In genomic region chr10:62332406-62332805, GRCh38 we compare ENCODE assay signal across 22 cellular contexts. TPM values are rescaled to one million over a fixed set of nuclear protein-coding genes. Genes with fewer than 3 reads are reported as not detected.
DNase-seq lines count a peak whose midpoint lies in the region; ATAC-seq, FAIRE-seq and TF ChIP-seq lines count a peak whose summit lies in the region.
"Had no signal": no experiment of that assay in that cellular context is flagged by ENCODE, and none has a peak within 500 bp of the region (broad histone marks: within the 10 kb centered on the region; RNA-seq: fewer than 3 reads in every experiment).

No MANE protein-coding gene starts in this region.

- DNase-seq in DMS53 (lab: John Stamatoyannopoulos, UW) (peak; percentile 13), DMS53 treated with DMSO at 0.1 percent for 48 hours (lab: John Stamatoyannopoulos, UW; ENCODE audit: unreplicated experiment) (no peak), H54 (ENCODE audit: insufficient read length, low spot score) (no peak), OCI-M1 (lab: John Stamatoyannopoulos, UW) (peak; percentile 11), K562 (ENCODE audit: extremely low read depth in 1 of 4, low spot score in 3 of 4) (no peak), SW480 (ENCODE audit: low spot score) (no peak)
- DNase-seq: AML-193; Caco-2; Calu3; CD4-positive, alpha-beta T cell; CD8-positive, alpha-beta T cell; DMS79 treated with DMSO at 0.1 percent for 48 hours; GF-D8 had no signal

- no peak for TF ChIP-seq RAD21 in K562 (CRISPR knock-in tag; conservative IDR thresholded peaks at IDR 0.05 in 1 of 2, IDR thresholded peaks at IDR 0.05 in 1 of 2)

- H3K9me3 Mint-ChIP-seq in activated T-helper 17 cell treated with anti-CD3 and anti-CD28 coated beads, Interleukin-2, amount 50 U/mL, for 72 hours, result peaks cover 6% of the 10 kb centered on the region

- no peaks in the 10 kb centered on the region for H3K79me2 ChIP-seq in K562 (ENCODE audit: control insufficient read depth, insufficient read depth, low read length)

- H3K27me3 ChIP-seq in K562 (ENCODE audit: control insufficient read depth in 2 of 2, insufficient read depth in 2 of 2, low read length in 2 of 2), result no peaks in the 10 kb centered on the region
- H3K27me3 ChIP-seq: BLaER1 treated with 17β-estradiol and CSF1 and Interleukin-3, amounts not matched to agents 10 nM and 100 nM had no signal

- POLR2A ChIA-PET in K562 (lab: Yijun Ruan, JAX), result no interaction called here

- H3K4me3 ChIP-seq in K562, result no peak overlapping the region
- H3K4me3 ChIP-seq: A549; BLaER1 treated with 17β-estradiol and CSF1 and Interleukin-3, amounts not matched to agents 10 nM and 100 nM had no signal

- no peaks in the 10 kb centered on the region for H3K36me3 Mint-ChIP-seq in activated T-helper 17 cell treated with anti-CD3 and anti-CD28 coated beads, Interleukin-2, amount 50 U/mL, for 72 hours (ENCODE audit: low read depth)
- H3K36me3 Mint-ChIP-seq: CD8-positive, alpha-beta T cell had no signal

- H2AFZ ChIP-seq in K562 (ENCODE audit: low read depth, low read length), result no peak overlapping the region

- no peaks in the 10 kb centered on the region for H3K4me1 Mint-ChIP-seq in activated T-helper 17 cell treated with anti-CD3 and anti-CD28 coated beads, Interleukin-2, amount 50 U/mL, for 72 hours

- H4K20me1 ChIP-seq in K562 (replicated peaks; ENCODE audit: control insufficient read depth, insufficient read depth, low read length), result no peaks in the 10 kb centered on the region
- H4K20me1 ChIP-seq: BLaER1 treated with 17β-estradiol and CSF1 and Interleukin-3, amounts not matched to agents 10 nM and 100 nM had no signal

- H3K9me1 ChIP-seq in K562 (ENCODE audit: control insufficient read depth, insufficient read depth, low read length), result no peaks in the 10 kb centered on the region

- TF ChIP-seq CTCF in K562 (IDR thresholded peaks at IDR 0.05 in 2 of 3, conservative IDR thresholded peaks at IDR 0.05 in 1 of 3; ENCODE audit: insufficient read depth in 2 of 3, low read depth in 1 of 3, low read length in 3 of 3), result no peak

- H3K27ac ChIP-seq in K562 (ENCODE audit: extremely low read depth, low read depth, low read length), result no peak overlapping the region
- H3K27ac ChIP-seq: 22Rv1; A549; BLaER1 treated with 17β-estradiol and CSF1 and Interleukin-3, amounts not matched to agents 10 nM and 100 nM; C4-2B had no signal

- ATAC-seq in K562, result no peak
- ATAC-seq in activated T-helper 17 cell treated with anti-CD3 and anti-CD28 coated beads, Interleukin-2, amount 50 U/mL, for 72 hours (replicated peaks), result no peak
- ATAC-seq: A549; CD8-positive, alpha-beta T cell had no signal

- CTCF ChIA-PET in K562 (lab: Yijun Ruan, JAX; ENCODE audit: low intra/inter-chr PET ratio), result no interaction called here

- no peak overlapping the region for H3K4me3 Mint-ChIP-seq in activated T-helper 17 cell treated with anti-CD3 and anti-CD28 coated beads, Interleukin-2, amount 50 U/mL, for 72 hours
- H3K4me3 Mint-ChIP-seq: B cell; CD4-positive, alpha-beta T cell; CD8-positive, alpha-beta T cell had no signal

- intact Hi-C loops in K562 (cut with micrococcal nuclease), result no loop called here

- no peak overlapping the region for H3K27ac Mint-ChIP-seq in activated T-helper 17 cell treated with anti-CD3 and anti-CD28 coated beads, Interleukin-2, amount 50 U/mL, for 72 hours
- H3K27ac Mint-ChIP-seq: B cell; CD4-positive, alpha-beta T cell; CD8-positive, alpha-beta T cell had no signal

- no peak overlapping the region for H3K9ac ChIP-seq in K562 (ENCODE audit: insufficient read depth in 1 of 2, low read depth in 2 of 2, low read length in 2 of 2)
- H3K9ac ChIP-seq: BLaER1 treated with 17β-estradiol and CSF1 and Interleukin-3, amounts not matched to agents 10 nM and 100 nM had no signal

- TF ChIP-seq POLR2A in H54 (IDR thresholded peaks at IDR 0.05; ENCODE audit: low read depth, low read length), result no peak
- TF ChIP-seq POLR2A in K562 (conservative IDR thresholded peaks at IDR 0.05), result no peak

- FAIRE-seq in H54 (lab: Jason Lieb, UNC), result peak; percentile 66
- no peak for FAIRE-seq in K562 (lab: Jason Lieb, UNC)
- FAIRE-seq: A549, D721Med, GM12891, GM19239 had no signal

- no peaks in the 10 kb centered on the region for H3K36me3 ChIP-seq in K562 (ENCODE audit: control insufficient read depth, insufficient read depth, low read length)
- H3K36me3 ChIP-seq: BLaER1 treated with 17β-estradiol and CSF1 and Interleukin-3, amounts not matched to agents 10 nM and 100 nM had no signal

- in situ Hi-C loops in K562 (cut with MboI), result no loop called here

- no peaks in the 10 kb centered on the region for H3K4me1 ChIP-seq in K562 (replicated peaks in 1 of 2; ENCODE audit: control insufficient read depth in 2 of 2, insufficient read depth in 2 of 2, low read length in 2 of 2)
- H3K4me1 ChIP-seq: A549, Caco-2 had no signal

- H3K4me2 ChIP-seq in K562 (ENCODE audit: insufficient read depth, low read length), result no peak overlapping the region
- H3K4me2 ChIP-seq: A549; BLaER1 treated with 17β-estradiol and CSF1 and Interleukin-3, amounts not matched to agents 10 nM and 100 nM had no signal

- no TSS peak for BruUV-seq in K562 (replicated peaks; lab: Mats Ljungman, UMichigan)

- H3K27me3 Mint-ChIP-seq in activated T-helper 17 cell treated with anti-CD3 and anti-CD28 coated beads, Interleukin-2, amount 50 U/mL, for 72 hours, result peaks cover 4% of the 10 kb centered on the region

- no peak for TF ChIP-seq EP300 in K562 (IDR thresholded peaks at IDR 0.05; ENCODE audit: low read length)

- H3K9me3 ChIP-seq in K562 (replicated peaks; ENCODE audit: control insufficient read depth, insufficient read depth, low read depth, low read length), result no peaks in the 10 kb centered on the region; the same call in 1 of the 2 replicates

TF ChIP-seq in K562, 482 proteins besides CTCF, POLR2A, EP300 and RAD21:
- 0 out of 2 replicates have a peak, but pooled peaks have one; percentile 25 for TF ChIP-seq TRIM28 (IDR thresholded peaks at IDR 0.05)
- TF ChIP-seq HNRNPK (IDR thresholded peaks at IDR 0.05; ENCODE audit: low read depth, low read length, poor library complexity, severe bottlenecking), result no peak

RNA-seq across cellular contexts. Expression of gene ZNF365, which starts 41.8 kb away (rescaled TPM):
- not detected in 2 replicates for total RNA-seq in K562 (2011; cell fraction: chromatin; rRNA removed; ENCODE audit: low replicate concordance)
- not detected in 2 replicates for total RNA-seq in K562 (2011; cell fraction: nucleolus; rRNA removed)
- not detected in 2 replicates for total RNA-seq in K562 (2011; cell fraction: nucleoplasm; rRNA removed)
- total RNA-seq in K562 (2014; rRNA removed) (not detected in 2 replicates), K562 (2014; rRNA removed; fragmentation: Illumina TruSeq; extraction: Trizol) (not detected in 2 replicates), K562 (2015; rRNA removed; fragmentation: Illumina TruSeq; extraction: Trizol) (not detected in 2 replicates), K562 (2021) (0.04 TPM in 1 of 2 replicates, not detected in the other)
- polyA plus RNA-seq in K562 (2011; rRNA removed) (not detected in 2 replicates), K562 (2014; fragmentation: Illumina TruSeq; extraction: Trizol) (not detected in 2 replicates), K562 (2014; fragmentation: Nextera tagmentation; extraction: Ambion mirVana) (under 1 TPM in 1 of 2 experiments, not detected in 1; 0.03 TPM), K562 (2014; rRNA removed) (not detected in 2 replicates)
- polyA plus RNA-seq in K562 (2011; cell fraction: cytosol; rRNA removed), result not detected in 2 replicates
- polyA plus RNA-seq in K562 (2011; cell fraction: nucleus; rRNA removed), result not detected in 2 replicates
- 0.06 TPM in 1 of 2 replicates, not detected in the other for polyA plus RNA-seq in K562 (2012)
- not detected in 2 replicates for polyA minus RNA-seq in K562 (2011; rRNA and poly(A)+ RNA removed)
- not detected in 2 replicates for polyA minus RNA-seq in K562 (2011; cell fraction: cytosol; rRNA and poly(A)+ RNA removed)
- not detected in 2 replicates for polyA minus RNA-seq in K562 (2011; cell fraction: nucleus; rRNA and poly(A)+ RNA removed)
- total RNA-seq in activated T-helper 17 cell treated with anti-CD3 and anti-CD28 coated beads, Interleukin-2, amount 50 U/mL, for 72 hours, result under 1 TPM; 0.15 to 0.19 TPM
- total RNA-seq: Caco-2 had no signal

Comparison
In these comparisons a context has a peak if more than half of its experiments do, and no peak if none do; other contexts are left out.
1. DNase-seq: peak in DMS53 (single experiment) and OCI-M1 (single experiment); none in DMS53 treated with DMSO at 0.1 percent for 48 hours (single experiment), H54 (single experiment), K562 (0 of 4) and SW480 (single experiment).